Comparison of ENCODE assay signal across 1 cellular context in the genomic region with DNA sequence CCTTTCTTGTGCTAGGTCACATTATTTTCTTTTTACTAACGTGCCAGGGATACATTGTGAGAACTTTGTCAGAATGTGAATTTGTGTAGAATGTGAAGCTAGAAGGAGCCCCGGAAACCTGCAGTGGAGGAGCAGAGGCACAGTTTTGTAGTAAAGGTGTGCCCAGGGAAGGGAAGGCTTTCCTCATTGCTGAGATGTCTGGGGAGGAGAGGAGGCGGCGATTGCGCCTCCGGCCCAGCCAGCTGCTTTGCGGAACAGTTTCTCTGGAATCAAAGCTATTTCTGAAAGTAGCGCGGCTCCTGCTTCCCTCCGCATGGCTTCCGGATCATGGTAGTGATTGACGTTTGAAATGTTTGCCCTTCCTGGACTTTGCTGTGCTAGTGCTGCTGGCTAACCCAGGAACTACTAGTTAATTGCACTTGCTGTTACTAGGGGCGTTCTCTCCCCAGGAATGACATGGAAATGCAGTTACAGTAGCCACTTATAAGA.
TF ChIP-seq lines count a peak whose summit lies in the region.

No MANE protein-coding gene starts in this region.

TF ChIP-seq in H1, 55 proteins besides CTCF, POLR2A, EP300 and RAD21:
- TF ChIP-seq SIX5 (IDR thresholded peaks at IDR 0.05; ENCODE audit: low read depth, low read length) (no peak), TAF7 (optimal IDR thresholded peaks at IDR 0.05; ENCODE audit: borderline replicate concordance, low read depth, low read length) (no peak), BRCA1 (IDR thresholded peaks at IDR 0.05; ENCODE audit: low read depth, low read length) (no peak)
